Comparison of ENCODE assay signal across 1 cellular context in the genomic region with DNA sequence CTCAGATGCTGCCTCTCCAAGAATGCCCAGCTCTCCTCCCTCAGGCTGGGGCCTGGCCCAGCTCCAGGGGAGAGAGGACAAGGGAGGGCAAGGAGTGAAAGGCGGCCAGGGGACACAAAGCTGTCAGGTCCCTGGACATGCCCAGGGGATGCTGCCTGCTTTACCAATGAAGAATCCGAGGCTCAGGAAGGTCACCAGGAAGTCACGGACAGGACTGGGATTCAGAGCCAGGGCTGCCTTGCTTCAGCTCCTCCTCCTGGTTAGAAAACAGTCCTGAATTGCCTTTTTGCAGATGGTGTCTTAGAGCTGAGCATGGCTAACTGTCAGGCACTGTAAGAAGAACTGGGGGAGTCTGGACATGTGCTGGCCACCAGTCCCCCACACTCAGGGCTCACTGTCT.
TF ChIP-seq lines count a peak whose summit lies in the region.

No MANE protein-coding gene starts in this region.

TF ChIP-seq in HepG2, 621 proteins besides CTCF, POLR2A, EP300 and RAD21:
- TF ChIP-seq PHF5A (CRISPR knock-in tag; IDR thresholded peaks at IDR 0.05; ENCODE audit: low read depth, unreplicated experiment) (no peak), ZBTB25 (CRISPR knock-in tag; IDR thresholded peaks at IDR 0.05) (no peak), HOXA5 (CRISPR knock-in tag; IDR thresholded peaks at IDR 0.05) (no peak), ZUFSP (CRISPR knock-in tag; IDR thresholded peaks at IDR 0.05; ENCODE audit: borderline replicate concordance) (no peak)
- TF ChIP-seq, protein P1, sequence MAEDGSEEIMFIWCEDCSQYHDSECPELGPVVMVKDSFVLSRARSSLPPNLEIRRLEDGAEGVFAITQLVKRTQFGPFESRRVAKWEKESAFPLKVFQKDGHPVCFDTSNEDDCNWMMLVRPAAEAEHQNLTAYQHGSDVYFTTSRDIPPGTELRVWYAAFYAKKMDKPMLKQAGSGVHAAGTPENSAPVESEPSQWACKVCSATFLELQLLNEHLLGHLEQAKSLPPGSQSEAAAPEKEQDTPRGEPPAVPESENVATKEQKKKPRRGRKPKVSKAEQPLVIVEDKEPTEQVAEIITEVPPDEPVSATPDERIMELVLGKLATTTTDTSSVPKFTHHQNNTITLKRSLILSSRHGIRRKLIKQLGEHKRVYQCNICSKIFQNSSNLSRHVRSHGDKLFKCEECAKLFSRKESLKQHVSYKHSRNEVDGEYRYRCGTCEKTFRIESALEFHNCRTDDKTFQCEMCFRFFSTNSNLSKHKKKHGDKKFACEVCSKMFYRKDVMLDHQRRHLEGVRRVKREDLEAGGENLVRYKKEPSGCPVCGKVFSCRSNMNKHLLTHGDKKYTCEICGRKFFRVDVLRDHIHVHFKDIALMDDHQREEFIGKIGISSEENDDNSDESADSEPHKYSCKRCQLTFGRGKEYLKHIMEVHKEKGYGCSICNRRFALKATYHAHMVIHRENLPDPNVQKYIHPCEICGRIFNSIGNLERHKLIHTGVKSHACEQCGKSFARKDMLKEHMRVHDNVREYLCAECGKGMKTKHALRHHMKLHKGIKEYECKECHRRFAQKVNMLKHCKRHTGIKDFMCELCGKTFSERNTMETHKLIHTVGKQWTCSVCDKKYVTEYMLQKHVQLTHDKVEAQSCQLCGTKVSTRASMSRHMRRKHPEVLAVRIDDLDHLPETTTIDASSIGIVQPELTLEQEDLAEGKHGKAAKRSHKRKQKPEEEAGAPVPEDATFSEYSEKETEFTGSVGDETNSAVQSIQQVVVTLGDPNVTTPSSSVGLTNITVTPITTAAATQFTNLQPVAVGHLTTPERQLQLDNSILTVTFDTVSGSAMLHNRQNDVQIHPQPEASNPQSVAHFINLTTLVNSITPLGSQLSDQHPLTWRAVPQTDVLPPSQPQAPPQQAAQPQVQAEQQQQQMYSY (CRISPR knock-in tag; IDR thresholded peaks at IDR 0.05): peak; percentile 65; the same call in 1 of the 2 replicates
